ENCODE assay signal across 20 cellular contexts in the genomic region with DNA sequence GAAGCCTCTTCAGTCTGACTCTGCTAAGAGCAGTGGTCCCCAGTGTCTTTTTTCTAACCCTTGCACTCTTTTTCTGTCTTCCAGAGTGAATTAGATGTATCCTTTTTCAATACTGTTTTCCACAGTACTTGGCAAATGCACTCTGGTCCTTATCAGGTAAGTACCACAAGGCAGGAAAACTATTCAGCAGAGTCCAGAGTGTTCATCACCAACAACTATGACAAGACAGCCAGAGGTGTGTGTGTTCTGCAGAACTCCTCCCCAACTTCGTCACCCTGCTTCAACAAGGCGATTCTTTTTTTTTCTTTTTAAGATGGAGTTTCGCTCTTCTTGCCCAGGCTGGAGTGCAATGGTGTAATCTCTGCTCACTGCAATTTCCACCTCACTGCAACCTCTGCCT. TPM values are rescaled to one million over a fixed set of nuclear protein-coding genes. Genes with fewer than 3 reads are reported as not detected.
DNase-seq lines count a peak whose midpoint lies in the region; ATAC-seq lines count a peak whose summit lies in the region.
"Had no signal": no experiment of that assay in that cellular context is flagged by ENCODE, and none has a peak within 500 bp of the region (broad histone marks: within the 10 kb centered on the region; RNA-seq: fewer than 3 reads in every experiment).

No MANE protein-coding gene starts in this region.

- H3K4me1 ChIP-seq in adipocyte (ENCODE audit: control insufficient read depth, insufficient read depth, low read length) = peaks cover 14% of the 10 kb centered on the region
- H3K4me1 ChIP-seq in mesenchymal stem cell (ENCODE audit: control insufficient read depth, insufficient read depth, low read depth, low read length) = no peaks in the 10 kb centered on the region
- H3K4me1 ChIP-seq: SJCRH30 had no signal

- no peaks in the 10 kb centered on the region for H3K27me3 Mint-ChIP-seq in activated naive CD4-positive, alpha-beta T cell treated with anti-CD3 and anti-CD28 coated beads, Interleukin-2, amount 50 U/mL, for 24 hours
- H3K27me3 Mint-ChIP-seq: CD4-positive, alpha-beta T cell had no signal

- peaks cover 2% of the 10 kb centered on the region for H3K79me1 ChIP-seq in mesenchymal stem cell (replicated peaks; ENCODE audit: low read length, poor library complexity, severe bottlenecking)

- WGBS in mesenchymal stem cell = over 99% methylated on average over 3 of the region's 3 CpGs

- peaks cover 5% of the 10 kb centered on the region for H3K36me3 Mint-ChIP-seq in activated naive CD4-positive, alpha-beta T cell treated with anti-CD3 and anti-CD28 coated beads, Interleukin-2, amount 50 U/mL, for 24 hours

- H2BK15ac ChIP-seq in mesenchymal stem cell (ENCODE audit: low read depth, poor library complexity, severe bottlenecking) = no peak overlapping the region

- no peak overlapping the region for H4K91ac ChIP-seq in mesenchymal stem cell (ENCODE audit: low read length)

- H4K8ac ChIP-seq in mesenchymal stem cell (ENCODE audit: low read length) = no peak overlapping the region

- H2AFZ ChIP-seq in mesenchymal stem cell (ENCODE audit: low read depth, low read length) = no peak overlapping the region

- H2BK12ac ChIP-seq in mesenchymal stem cell (ENCODE audit: low read length in 2 of 2) = no peak overlapping the region

- no peaks in the 10 kb centered on the region for H3K27me3 ChIP-seq in adipocyte (replicated peaks; ENCODE audit: control insufficient read depth, insufficient read depth, low read length)
- no peaks in the 10 kb centered on the region for H3K27me3 ChIP-seq in mesenchymal stem cell (ENCODE audit: control insufficient read depth in 1 of 2, insufficient read depth in 1 of 2, low read length in 2 of 2)
- H3K27me3 ChIP-seq: SJCRH30 had no signal

- H2AK5ac ChIP-seq in mesenchymal stem cell (ENCODE audit: low read length, severe bottlenecking) = no peak overlapping the region

- H3K27ac Mint-ChIP-seq in activated naive CD4-positive, alpha-beta T cell treated with anti-CD3 and anti-CD28 coated beads, Interleukin-2, amount 50 U/mL, for 24 hours = peak overlapping the region; percentile 30
- H3K27ac Mint-ChIP-seq: CD4-positive, alpha-beta T cell had no signal

- H3K4ac ChIP-seq in mesenchymal stem cell (ENCODE audit: low read depth in 1 of 2, low read length in 2 of 2) = no peak overlapping the region

- H2BK120ac ChIP-seq in mesenchymal stem cell (ENCODE audit: low read depth, low read length) = no peak overlapping the region

- no peak overlapping the region for H2BK5ac ChIP-seq in mesenchymal stem cell (ENCODE audit: low read depth, low read length, poor library complexity, severe bottlenecking)

- no peak overlapping the region for H3K14ac ChIP-seq in mesenchymal stem cell (ENCODE audit: low read length in 2 of 2)

- no peak overlapping the region for H3K4me2 ChIP-seq in mesenchymal stem cell (ENCODE audit: low read length, poor library complexity, severe bottlenecking)

- H3K9ac ChIP-seq in adipocyte (ENCODE audit: low read length) (peak overlapping the region; percentile 22), mesenchymal stem cell (ENCODE audit: low read length) (peak overlapping the region; percentile 26)

- DNase-seq in activated naive CD4-positive, alpha-beta T cell treated with Interleukin-2 at 50 U/mL for 16 hours = no peak
- peak; percentile 13 for DNase-seq in adipocyte (ENCODE audit: low read depth)
- no peak for DNase-seq in mesenchymal stem cell
- DNase-seq in stimulated activated CD4-positive, alpha-beta T cell treated with anti-CD3 and anti-CD28 coated beads, Interleukin-4, amount 100 ng/mL, for 24 hours = no peak
- no peak for DNase-seq in middle frontal gyrus (ENCODE audit: extremely low spot score, low spot score)
- DNase-seq: CD4-positive, alpha-beta T cell; DMS153; GF-D8; GOT3; KBM-7; NCI-H1105 treated with DMSO at 0.1 percent for 48 hours; NCI-H1694 treated with DMSO at 0.1 percent for 48 hours; NCI-H2107; NCI-H345; NCI-H524 treated with DMSO at 0.1 percent for 48 hours; RPMI8226; SJCRH30 had no signal

- H3K23ac ChIP-seq in mesenchymal stem cell (ENCODE audit: low read length in 2 of 2) = no peak overlapping the region

- H3K36me3 ChIP-seq in adipocyte (ENCODE audit: control insufficient read depth, insufficient read depth, low read length, severe bottlenecking) (no peaks in the 10 kb centered on the region), mesenchymal stem cell (ENCODE audit: control insufficient read depth in 1 of 2, insufficient read depth in 2 of 2, low read depth in 1 of 2, low read length in 2 of 2) (peaks cover 0 to 9% of the 10 kb centered on the region in 2 experiments)

- H3K27ac ChIP-seq in mesenchymal stem cell (ENCODE audit: low read length, poor library complexity, severe bottlenecking) = no peak overlapping the region
- H3K27ac ChIP-seq: SJCRH30 had no signal

- H3K4me1 Mint-ChIP-seq in activated naive CD4-positive, alpha-beta T cell treated with anti-CD3 and anti-CD28 coated beads, Interleukin-2, amount 50 U/mL, for 24 hours = no peaks in the 10 kb centered on the region

- H3K9me3 ChIP-seq in adipocyte (ENCODE audit: control insufficient read depth, low read length) (no peaks in the 10 kb centered on the region), mesenchymal stem cell (ENCODE audit: control insufficient read depth, low read length) (no peaks in the 10 kb centered on the region)
- H3K9me3 ChIP-seq: SJCRH30 had no signal

- no peak overlapping the region for H3K4me3 ChIP-seq in adipocyte (ENCODE audit: low read length)
- H3K4me3 ChIP-seq in mesenchymal stem cell (ENCODE audit: insufficient read depth in 1 of 2, low read depth in 1 of 2, low read length in 2 of 2) = no peak overlapping the region
- H3K4me3 ChIP-seq: SJCRH30 had no signal

- no peak overlapping the region for H3K4me3 Mint-ChIP-seq in activated naive CD4-positive, alpha-beta T cell treated with anti-CD3 and anti-CD28 coated beads, Interleukin-2, amount 50 U/mL, for 24 hours
- H3K4me3 Mint-ChIP-seq: CD4-positive, alpha-beta T cell had no signal

- H3K18ac ChIP-seq in mesenchymal stem cell (ENCODE audit: low read depth in 1 of 2, low read length in 2 of 2) = no peak overlapping the region

- H3K9me3 Mint-ChIP-seq in activated naive CD4-positive, alpha-beta T cell treated with anti-CD3 and anti-CD28 coated beads, Interleukin-2, amount 50 U/mL, for 24 hours = no peaks in the 10 kb centered on the region
- H3K9me3 Mint-ChIP-seq: CD4-positive, alpha-beta T cell had no signal

- ATAC-seq in GM21737 (IDR thresholded peaks at IDR 0.05; ENCODE audit: unreplicated experiment) (no peak), HG02571 (IDR thresholded peaks at IDR 0.05; ENCODE audit: unreplicated experiment) (no peak)

RNA-seq across cellular contexts. Expression of a gene that starts 54.3 kb away (rescaled TPM):
- polyA plus RNA-seq in mesenchymal stem cell (2013, experiment 1 of 2) = 19.4 TPM
- polyA plus RNA-seq in mesenchymal stem cell (2013, experiment 2 of 2) = 20.0 TPM

RNA-seq across cellular contexts. Expression of a gene that starts 55.0 kb away (rescaled TPM):
- 6.7 TPM for polyA plus RNA-seq in mesenchymal stem cell (2013, experiment 1 of 2)
- 7.0 TPM for polyA plus RNA-seq in mesenchymal stem cell (2013, experiment 2 of 2)
